Comparison of ENCODE assay signal across 16 cellular contexts in the genomic region with DNA sequence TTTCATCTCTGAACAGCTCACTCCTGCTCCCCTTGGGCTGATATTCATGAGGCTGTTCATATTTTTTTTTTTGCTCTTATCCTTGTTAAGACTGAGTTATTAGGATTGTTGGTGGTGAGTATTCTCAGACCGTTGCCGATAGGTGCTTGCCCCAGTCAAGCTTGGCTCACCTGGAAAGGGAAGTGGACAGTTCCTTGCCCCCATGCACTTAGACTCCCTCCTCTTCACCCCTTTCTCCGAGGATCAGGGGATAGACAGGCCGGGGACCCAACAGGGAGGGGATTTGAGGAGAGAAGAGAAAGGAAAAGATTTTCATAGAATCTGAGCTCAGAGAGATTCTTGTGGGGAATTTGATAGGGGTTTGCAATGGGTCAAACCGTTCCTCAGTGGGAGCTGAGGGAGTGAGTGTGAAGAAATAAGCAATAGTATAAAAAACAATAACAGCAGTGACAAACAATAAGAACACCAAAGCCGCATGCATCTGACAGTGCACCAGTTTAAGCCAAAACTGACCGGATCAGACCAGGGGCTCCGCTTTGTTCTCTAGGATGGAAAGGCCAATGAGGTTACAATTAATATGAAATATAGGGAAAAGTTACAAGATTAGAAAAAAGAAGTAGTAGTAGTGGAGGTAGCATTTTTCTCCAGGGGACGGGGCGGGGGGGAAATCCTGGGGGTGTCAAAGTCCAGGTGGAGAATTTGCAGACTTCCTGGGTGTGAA. TPM values are rescaled to one million over a fixed set of nuclear protein-coding genes. Genes with fewer than 3 reads are reported as not detected.
DNase-seq lines count a peak whose midpoint lies in the region; ATAC-seq and TF ChIP-seq lines count a peak whose summit lies in the region.
"Had no signal": no experiment of that assay in that cellular context is flagged by ENCODE, and none has a peak within 500 bp of the region (broad histone marks: within the 10 kb centered on the region; RNA-seq: fewer than 3 reads in every experiment).

No MANE protein-coding gene starts in this region.

- no peak overlapping the region for H4K91ac ChIP-seq in trophoblast cell (ENCODE audit: low read depth, low read length)

- H2BK5ac ChIP-seq in trophoblast cell (ENCODE audit: low read depth, low read length, poor library complexity), result no peak overlapping the region

- H4K8ac ChIP-seq in trophoblast cell (ENCODE audit: low read depth, low read length), result no peak overlapping the region

- H2AFZ ChIP-seq in trophoblast cell (ENCODE audit: insufficient read depth, low read length, poor library complexity), result no peak overlapping the region

- no peak overlapping the region for H3K4ac ChIP-seq in trophoblast cell (ENCODE audit: low read depth, low read length)

- no peak overlapping the region for H3K4me3 ChIP-seq in trophoblast cell (ENCODE audit: low read depth, low read length)
- H3K4me3 ChIP-seq: BLaER1 treated with 17β-estradiol and CSF1 and Interleukin-3, amounts not matched to agents 10 nM and 100 nM had no signal

- intact Hi-C loops in activated T-helper 1 cell treated with anti-CD3 and anti-CD28 coated beads, Interleukin-12 subunit alpha, Interleukin-12 subunit beta, Interleukin-2, Interleukin-4 antibody, amounts not matched to agents 30 ng/mL and 10 ng/mL and 1 ng/mL, durations not matched to agents 14 hours and 24 hours and 36 hours (cut with micrococcal nuclease), result loop anchor here (10.0 kb wide), 2 partner anchors 535 to 1845 kb away; a partner anchor contains a TSS
- intact Hi-C loops in activated CD4-positive, alpha-beta memory T cell treated with anti-CD3 and anti-CD28 coated beads for 36 hours (cut with micrococcal nuclease), result no loop called here

- no peaks in the 10 kb centered on the region for H3K36me3 Mint-ChIP-seq in activated T-cell treated with anti-CD3 and anti-CD28 coated beads, Interleukin-2, amount 50 U/mL, for 72 hours (ENCODE audit: insufficient read depth in 2 of 2)
- H3K36me3 Mint-ChIP-seq in activated T-cell treated with anti-CD3 and anti-CD28 coated beads, Interleukin-2, amount 50 U/mL, for 24 hours (ENCODE audit: low read depth), result no peaks in the 10 kb centered on the region
- peaks cover 3% of the 10 kb centered on the region for H3K36me3 Mint-ChIP-seq in activated T-helper 1 cell treated with anti-CD3 and anti-CD28 coated beads, Interleukin-12 subunit alpha, Interleukin-12 subunit beta, Interleukin-2, Interleukin-4 antibody, amounts not matched to agents 30 ng/mL and 10 ng/mL and 1 ng/mL, durations not matched to agents 14 hours and 24 hours and 36 hours (ENCODE audit: low read depth)
- H3K36me3 Mint-ChIP-seq in nephron progenitor cell (ENCODE audit: low read depth), result no peaks in the 10 kb centered on the region
- H3K36me3 Mint-ChIP-seq in activated CD4-positive, alpha-beta memory T cell treated with anti-CD3 and anti-CD28 coated beads for 36 hours, result no peaks in the 10 kb centered on the region
- H3K36me3 Mint-ChIP-seq: CD8-positive, alpha-beta memory T cell had no signal

- WGBS in trophoblast cell (ENCODE audit: extremely low coverage, insufficient coverage, insufficient read length), result no CpG with 5 or more reads among the region's 10 CpGs

- POLR2A ChIA-PET in activated CD4-positive, alpha-beta memory T cell treated with anti-CD3 and anti-CD28 coated beads for 36 hours (lab: Charles Lee), result no interaction called here

- H2AK5ac ChIP-seq in trophoblast cell (ENCODE audit: low read length), result no peak overlapping the region

- no peaks in the 10 kb centered on the region for H3K36me3 ChIP-seq in trophoblast cell (ENCODE audit: control insufficient read depth in 1 of 2, insufficient read depth in 2 of 2, low read length in 2 of 2)
- H3K36me3 ChIP-seq: BLaER1 treated with 17β-estradiol and CSF1 and Interleukin-3, amounts not matched to agents 10 nM and 100 nM had no signal

- CTCF ChIA-PET in activated CD4-positive, alpha-beta memory T cell treated with anti-CD3 and anti-CD28 coated beads for 36 hours (lab: Charles Lee), result no interaction called here

- no peak overlapping the region for H2BK12ac ChIP-seq in trophoblast cell (ENCODE audit: low read length)

- no peaks in the 10 kb centered on the region for H3K9me3 Mint-ChIP-seq in activated T-cell treated with anti-CD3 and anti-CD28 coated beads, Interleukin-2, amount 50 U/mL, for 72 hours
- H3K9me3 Mint-ChIP-seq in activated T-cell treated with anti-CD3 and anti-CD28 coated beads, Interleukin-2, amount 50 U/mL, for 24 hours, result no peaks in the 10 kb centered on the region
- no peaks in the 10 kb centered on the region for H3K9me3 Mint-ChIP-seq in activated T-helper 1 cell treated with anti-CD3 and anti-CD28 coated beads, Interleukin-12 subunit alpha, Interleukin-12 subunit beta, Interleukin-2, Interleukin-4 antibody, amounts not matched to agents 30 ng/mL and 10 ng/mL and 1 ng/mL, durations not matched to agents 14 hours and 24 hours and 36 hours
- no peaks in the 10 kb centered on the region for H3K9me3 Mint-ChIP-seq in nephron progenitor cell
- H3K9me3 Mint-ChIP-seq in activated CD4-positive, alpha-beta memory T cell treated with anti-CD3 and anti-CD28 coated beads for 36 hours, result no peaks in the 10 kb centered on the region

- H3K18ac ChIP-seq in trophoblast cell (ENCODE audit: low read length), result no peak overlapping the region

- H3K9me3 ChIP-seq in trophoblast cell (ENCODE audit: insufficient read depth, low read depth, low read length), result peaks cover 2% of the 10 kb centered on the region
- H3K9me3 ChIP-seq: BLaER1 treated with 17β-estradiol and CSF1 and Interleukin-3, amounts not matched to agents 10 nM and 100 nM had no signal

- H3K27me3 Mint-ChIP-seq in activated T-cell treated with anti-CD3 and anti-CD28 coated beads, Interleukin-2, amount 50 U/mL, for 72 hours (ENCODE audit: low read depth), result peaks cover 96% of the 10 kb centered on the region
- H3K27me3 Mint-ChIP-seq in activated T-cell treated with anti-CD3 and anti-CD28 coated beads, Interleukin-2, amount 50 U/mL, for 24 hours, result peaks cover 93% of the 10 kb centered on the region
- H3K27me3 Mint-ChIP-seq in activated T-helper 1 cell treated with anti-CD3 and anti-CD28 coated beads, Interleukin-12 subunit alpha, Interleukin-12 subunit beta, Interleukin-2, Interleukin-4 antibody, amounts not matched to agents 30 ng/mL and 10 ng/mL and 1 ng/mL, durations not matched to agents 14 hours and 24 hours and 36 hours (ENCODE audit: insufficient read depth), result peaks cover 87% of the 10 kb centered on the region
- peaks cover 100% of the 10 kb centered on the region for H3K27me3 Mint-ChIP-seq in nephron progenitor cell (ENCODE audit: low read depth, poor library complexity)
- peaks cover 84% of the 10 kb centered on the region for H3K27me3 Mint-ChIP-seq in activated CD4-positive, alpha-beta memory T cell treated with anti-CD3 and anti-CD28 coated beads for 36 hours

- H3K27ac Mint-ChIP-seq in activated T-cell treated with anti-CD3 and anti-CD28 coated beads, Interleukin-2, amount 50 U/mL, for 72 hours, result peak overlapping the region; percentile 79
- no peak overlapping the region for H3K27ac Mint-ChIP-seq in activated T-cell treated with anti-CD3 and anti-CD28 coated beads, Interleukin-2, amount 50 U/mL, for 24 hours
- H3K27ac Mint-ChIP-seq in activated T-helper 1 cell treated with anti-CD3 and anti-CD28 coated beads, Interleukin-12 subunit alpha, Interleukin-12 subunit beta, Interleukin-2, Interleukin-4 antibody, amounts not matched to agents 30 ng/mL and 10 ng/mL and 1 ng/mL, durations not matched to agents 14 hours and 24 hours and 36 hours, result peak overlapping the region; percentile 48
- H3K27ac Mint-ChIP-seq in nephron progenitor cell, result no peak overlapping the region
- no peak overlapping the region for H3K27ac Mint-ChIP-seq in activated CD4-positive, alpha-beta memory T cell treated with anti-CD3 and anti-CD28 coated beads for 36 hours

- H3K79me2 ChIP-seq in trophoblast cell (ENCODE audit: control insufficient read depth, insufficient read depth, low read length, poor library complexity), result no peaks in the 10 kb centered on the region

- no peak overlapping the region for H3K4me2 ChIP-seq in trophoblast cell (ENCODE audit: low read length)
- H3K4me2 ChIP-seq: BLaER1 treated with 17β-estradiol and CSF1 and Interleukin-3, amounts not matched to agents 10 nM and 100 nM had no signal

- H3K79me1 ChIP-seq in trophoblast cell (ENCODE audit: low read length), result no peaks in the 10 kb centered on the region

- peaks cover 94% of the 10 kb centered on the region for H3K27me3 ChIP-seq in trophoblast cell (ENCODE audit: insufficient read depth, low read length)

- TF ChIP-seq CTCF in nephron progenitor cell (IDR thresholded peaks at IDR 0.05), result no peak

- no peak overlapping the region for H3K27ac ChIP-seq in trophoblast cell (ENCODE audit: low read depth, low read length)
- H3K27ac ChIP-seq: BLaER1 treated with 17β-estradiol and CSF1 and Interleukin-3, amounts not matched to agents 10 nM and 100 nM; RWPE1 had no signal

- no peak for DNase-seq in activated T-cell treated with anti-CD3 and anti-CD28 coated beads, Interleukin-2, amount 50 U/mL, for 72 hours
- DNase-seq in activated T-cell treated with anti-CD3 and anti-CD28 coated beads, Interleukin-2, amount 50 U/mL, for 24 hours, result no peak
- DNase-seq in activated T-helper 1 cell treated with anti-CD3 and anti-CD28 coated beads, Interleukin-12 subunit alpha, Interleukin-12 subunit beta, Interleukin-2, Interleukin-4 antibody, amounts not matched to agents 30 ng/mL and 10 ng/mL and 1 ng/mL, durations not matched to agents 14 hours and 24 hours and 36 hours (ENCODE audit: low spot score), result no peak
- DNase-seq in nephron progenitor cell (no peak), trophoblast cell (no peak)
- no peak for DNase-seq in activated CD4-positive, alpha-beta memory T cell treated with anti-CD3 and anti-CD28 coated beads for 36 hours
- DNase-seq: CD8-positive, alpha-beta memory T cell; DND-41; GDM1; KBM-7; NCI-H1436 treated with DMSO at 0.1 percent for 48 hours; NCI-H2029 treated with DMSO at 0.1 percent for 48 hours had no signal

- H3K14ac ChIP-seq in trophoblast cell (ENCODE audit: low read length), result no peak overlapping the region

- no peak overlapping the region for H2BK120ac ChIP-seq in trophoblast cell (ENCODE audit: insufficient read depth, low read length, poor library complexity)

- no peak overlapping the region for H4K12ac ChIP-seq in trophoblast cell (ENCODE audit: low read depth, low read length)

- no peak overlapping the region for H3K23ac ChIP-seq in trophoblast cell (ENCODE audit: low read length)

- ATAC-seq in activated T-cell treated with anti-CD3 and anti-CD28 coated beads, Interleukin-2, amount 50 U/mL, for 72 hours (replicated peaks in 1 of 2), result no peak
- ATAC-seq in GM21360 (IDR thresholded peaks at IDR 0.05; ENCODE audit: unreplicated experiment), result no peak

- H3K4me3 Mint-ChIP-seq in activated T-cell treated with anti-CD3 and anti-CD28 coated beads, Interleukin-2, amount 50 U/mL, for 72 hours, result no peak overlapping the region
- H3K4me3 Mint-ChIP-seq in activated T-cell treated with anti-CD3 and anti-CD28 coated beads, Interleukin-2, amount 50 U/mL, for 24 hours, result no peak overlapping the region
- peak overlapping the region; percentile 11 for H3K4me3 Mint-ChIP-seq in activated T-helper 1 cell treated with anti-CD3 and anti-CD28 coated beads, Interleukin-12 subunit alpha, Interleukin-12 subunit beta, Interleukin-2, Interleukin-4 antibody, amounts not matched to agents 30 ng/mL and 10 ng/mL and 1 ng/mL, durations not matched to agents 14 hours and 24 hours and 36 hours
- H3K4me3 Mint-ChIP-seq in nephron progenitor cell, result peak overlapping the region; percentile 54
- H3K4me3 Mint-ChIP-seq in activated CD4-positive, alpha-beta memory T cell treated with anti-CD3 and anti-CD28 coated beads for 36 hours, result no peak overlapping the region
- H3K4me3 Mint-ChIP-seq: CD8-positive, alpha-beta memory T cell had no signal

- H3K4me1 ChIP-seq in trophoblast cell (ENCODE audit: control insufficient read depth in 1 of 2, insufficient read depth in 2 of 2, low read length in 2 of 2), result peaks cover 0 to 3% of the 10 kb centered on the region in 2 experiments

- no peak overlapping the region for H3K9ac ChIP-seq in trophoblast cell (ENCODE audit: low read length)
- H3K9ac ChIP-seq: BLaER1 treated with 17β-estradiol and CSF1 and Interleukin-3, amounts not matched to agents 10 nM and 100 nM had no signal

- peaks cover 40% of the 10 kb centered on the region for H3K4me1 Mint-ChIP-seq in activated T-cell treated with anti-CD3 and anti-CD28 coated beads, Interleukin-2, amount 50 U/mL, for 72 hours (ENCODE audit: low read depth)
- H3K4me1 Mint-ChIP-seq in activated T-cell treated with anti-CD3 and anti-CD28 coated beads, Interleukin-2, amount 50 U/mL, for 24 hours (ENCODE audit: low read depth), result peaks cover 40% of the 10 kb centered on the region
- peaks cover 15% of the 10 kb centered on the region for H3K4me1 Mint-ChIP-seq in activated T-helper 1 cell treated with anti-CD3 and anti-CD28 coated beads, Interleukin-12 subunit alpha, Interleukin-12 subunit beta, Interleukin-2, Interleukin-4 antibody, amounts not matched to agents 30 ng/mL and 10 ng/mL and 1 ng/mL, durations not matched to agents 14 hours and 24 hours and 36 hours (ENCODE audit: low read depth)
- H3K4me1 Mint-ChIP-seq in nephron progenitor cell, result peaks cover 65% of the 10 kb centered on the region
- peaks cover 32% of the 10 kb centered on the region for H3K4me1 Mint-ChIP-seq in activated CD4-positive, alpha-beta memory T cell treated with anti-CD3 and anti-CD28 coated beads for 36 hours (ENCODE audit: low read depth)

RNA-seq across cellular contexts. Expression of a gene that starts 8.8 kb away (rescaled TPM):
- total RNA-seq in activated T-cell treated with anti-CD3 and anti-CD28 coated beads, Interleukin-2, amount 50 U/mL, for 72 hours, result not detected
- not detected in 2 replicates for total RNA-seq in activated T-helper 1 cell treated with anti-CD3 and anti-CD28 coated beads, Interleukin-12 subunit alpha, Interleukin-12 subunit beta, Interleukin-2, Interleukin-4 antibody, amounts not matched to agents 30 ng/mL and 10 ng/mL and 1 ng/mL, durations not matched to agents 14 hours and 24 hours and 36 hours
- polyA plus RNA-seq in trophoblast cell (2013), result 0.01 TPM in 1 of 2 replicates, not detected in the other
- not detected for total RNA-seq in activated CD4-positive, alpha-beta memory T cell treated with anti-CD3 and anti-CD28 coated beads for 36 hours
- total RNA-seq: CD8-positive, alpha-beta memory T cell; M059J had no signal
- polyA plus RNA-seq: CD8-positive, alpha-beta memory T cell had no signal

Comparison
In these comparisons a context has a peak if more than half of its experiments do, and no peak if none do; other contexts are left out.
1. H3K27ac Mint-ChIP-seq: peak in activated T-cell treated with anti-CD3 and anti-CD28 coated beads, Interleukin-2, amount 50 U/mL, for 72 hours (single experiment) and activated T-helper 1 cell treated with anti-CD3 and anti-CD28 coated beads, Interleukin-12 subunit alpha, Interleukin-12 subunit beta, Interleukin-2, Interleukin-4 antibody, amounts not matched to agents 30 ng/mL and 10 ng/mL and 1 ng/mL, durations not matched to agents 14 hours and 24 hours and 36 hours (single experiment); none in activated T-cell treated with anti-CD3 and anti-CD28 coated beads, Interleukin-2, amount 50 U/mL, for 24 hours (single experiment), nephron progenitor cell (single experiment) and activated CD4-positive, alpha-beta memory T cell treated with anti-CD3 and anti-CD28 coated beads for 36 hours (single experiment).
2. H3K4me3 Mint-ChIP-seq: peak in activated T-helper 1 cell treated with anti-CD3 and anti-CD28 coated beads, Interleukin-12 subunit alpha, Interleukin-12 subunit beta, Interleukin-2, Interleukin-4 antibody, amounts not matched to agents 30 ng/mL and 10 ng/mL and 1 ng/mL, durations not matched to agents 14 hours and 24 hours and 36 hours (single experiment) and nephron progenitor cell (single experiment); none in activated T-cell treated with anti-CD3 and anti-CD28 coated beads, Interleukin-2, amount 50 U/mL, for 72 hours (0 of 2), activated T-cell treated with anti-CD3 and anti-CD28 coated beads, Interleukin-2, amount 50 U/mL, for 24 hours (single experiment) and activated CD4-positive, alpha-beta memory T cell treated with anti-CD3 and anti-CD28 coated beads for 36 hours (single experiment).